2 cellular contexts compared by ENCODE assay signal in the genomic region with DNA sequence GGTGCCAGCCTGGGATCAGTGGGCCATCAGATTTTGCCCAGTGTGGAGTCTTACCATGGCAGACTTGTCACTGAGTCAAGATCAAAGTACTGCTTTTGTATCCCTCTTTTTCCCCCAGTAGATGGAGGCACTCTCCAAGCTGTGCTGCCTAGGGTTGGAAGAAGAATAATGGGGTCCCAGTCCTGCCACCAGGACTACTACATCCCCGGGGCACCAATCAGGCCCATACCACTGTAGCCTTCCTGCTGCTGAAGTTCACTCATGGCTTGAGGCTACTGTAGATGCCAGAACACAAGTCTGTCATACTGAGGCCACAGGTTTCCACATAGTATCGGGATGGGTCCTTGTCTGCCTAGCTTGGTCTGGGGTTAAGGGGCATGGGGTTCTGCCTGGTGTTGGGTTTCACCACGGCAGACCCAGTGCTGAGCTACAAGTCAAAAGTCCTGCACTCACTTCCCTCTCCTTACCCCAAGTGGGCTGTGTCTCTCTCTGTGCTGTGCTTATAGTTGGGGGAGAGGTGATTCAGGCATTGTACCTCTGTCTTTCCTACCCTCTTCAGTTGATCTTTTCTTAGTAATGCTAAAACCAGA.
TF ChIP-seq lines count a peak whose summit lies in the region.

No MANE protein-coding gene starts in this region.

TF ChIP-seq in HCT116, 20 proteins besides CTCF, POLR2A, EP300 and RAD21:
- TF ChIP-seq ZNF274 (IDR thresholded peaks at IDR 0.05; ENCODE audit: low read depth, low read length): no peak
- TF ChIP-seq CBX3 (IDR thresholded peaks at IDR 0.05; ENCODE audit: low read depth): no peak
- no peak for TF ChIP-seq FOSL1 (IDR thresholded peaks at IDR 0.05; ENCODE audit: low read depth)
- no peak for TF ChIP-seq ATF3 (IDR thresholded peaks at IDR 0.05)
- no peak for TF ChIP-seq SP1 (IDR thresholded peaks at IDR 0.05; ENCODE audit: low read depth)
- TF ChIP-seq JUND (IDR thresholded peaks at IDR 0.05): no peak
- TF ChIP-seq POLR2AphosphoS5 (IDR thresholded peaks at IDR 0.05; ENCODE audit: low read depth, low read length): no peak
- TF ChIP-seq, protein P1, sequence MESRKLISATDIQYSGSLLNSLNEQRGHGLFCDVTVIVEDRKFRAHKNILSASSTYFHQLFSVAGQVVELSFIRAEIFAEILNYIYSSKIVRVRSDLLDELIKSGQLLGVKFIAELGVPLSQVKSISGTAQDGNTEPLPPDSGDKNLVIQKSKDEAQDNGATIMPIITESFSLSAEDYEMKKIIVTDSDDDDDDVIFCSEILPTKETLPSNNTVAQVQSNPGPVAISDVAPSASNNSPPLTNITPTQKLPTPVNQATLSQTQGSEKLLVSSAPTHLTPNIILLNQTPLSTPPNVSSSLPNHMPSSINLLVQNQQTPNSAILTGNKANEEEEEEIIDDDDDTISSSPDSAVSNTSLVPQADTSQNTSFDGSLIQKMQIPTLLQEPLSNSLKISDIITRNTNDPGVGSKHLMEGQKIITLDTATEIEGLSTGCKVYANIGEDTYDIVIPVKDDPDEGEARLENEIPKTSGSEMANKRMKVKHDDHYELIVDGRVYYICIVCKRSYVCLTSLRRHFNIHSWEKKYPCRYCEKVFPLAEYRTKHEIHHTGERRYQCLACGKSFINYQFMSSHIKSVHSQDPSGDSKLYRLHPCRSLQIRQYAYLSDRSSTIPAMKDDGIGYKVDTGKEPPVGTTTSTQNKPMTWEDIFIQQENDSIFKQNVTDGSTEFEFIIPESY (IDR thresholded peaks at IDR 0.05; ENCODE audit: extremely low read depth, insufficient replicate concordance, low read length): no peak
- no peak for TF ChIP-seq CEBPB (IDR thresholded peaks at IDR 0.05; ENCODE audit: low read depth)
- TF ChIP-seq SRF (IDR thresholded peaks at IDR 0.05; ENCODE audit: low read depth): no peak
- no peak for TF ChIP-seq ELF1 (IDR thresholded peaks at IDR 0.05; ENCODE audit: borderline replicate concordance, low read depth)
- TF ChIP-seq EGR1 (IDR thresholded peaks at IDR 0.05; ENCODE audit: low read depth): no peak
- TF ChIP-seq MAX (IDR thresholded peaks at IDR 0.05): no peak
- TF ChIP-seq TCF7L2 (IDR thresholded peaks at IDR 0.05; ENCODE audit: borderline replicate concordance, extremely low read depth, insufficient read depth, insufficient read length): no peak
- TF ChIP-seq, protein P2, sequence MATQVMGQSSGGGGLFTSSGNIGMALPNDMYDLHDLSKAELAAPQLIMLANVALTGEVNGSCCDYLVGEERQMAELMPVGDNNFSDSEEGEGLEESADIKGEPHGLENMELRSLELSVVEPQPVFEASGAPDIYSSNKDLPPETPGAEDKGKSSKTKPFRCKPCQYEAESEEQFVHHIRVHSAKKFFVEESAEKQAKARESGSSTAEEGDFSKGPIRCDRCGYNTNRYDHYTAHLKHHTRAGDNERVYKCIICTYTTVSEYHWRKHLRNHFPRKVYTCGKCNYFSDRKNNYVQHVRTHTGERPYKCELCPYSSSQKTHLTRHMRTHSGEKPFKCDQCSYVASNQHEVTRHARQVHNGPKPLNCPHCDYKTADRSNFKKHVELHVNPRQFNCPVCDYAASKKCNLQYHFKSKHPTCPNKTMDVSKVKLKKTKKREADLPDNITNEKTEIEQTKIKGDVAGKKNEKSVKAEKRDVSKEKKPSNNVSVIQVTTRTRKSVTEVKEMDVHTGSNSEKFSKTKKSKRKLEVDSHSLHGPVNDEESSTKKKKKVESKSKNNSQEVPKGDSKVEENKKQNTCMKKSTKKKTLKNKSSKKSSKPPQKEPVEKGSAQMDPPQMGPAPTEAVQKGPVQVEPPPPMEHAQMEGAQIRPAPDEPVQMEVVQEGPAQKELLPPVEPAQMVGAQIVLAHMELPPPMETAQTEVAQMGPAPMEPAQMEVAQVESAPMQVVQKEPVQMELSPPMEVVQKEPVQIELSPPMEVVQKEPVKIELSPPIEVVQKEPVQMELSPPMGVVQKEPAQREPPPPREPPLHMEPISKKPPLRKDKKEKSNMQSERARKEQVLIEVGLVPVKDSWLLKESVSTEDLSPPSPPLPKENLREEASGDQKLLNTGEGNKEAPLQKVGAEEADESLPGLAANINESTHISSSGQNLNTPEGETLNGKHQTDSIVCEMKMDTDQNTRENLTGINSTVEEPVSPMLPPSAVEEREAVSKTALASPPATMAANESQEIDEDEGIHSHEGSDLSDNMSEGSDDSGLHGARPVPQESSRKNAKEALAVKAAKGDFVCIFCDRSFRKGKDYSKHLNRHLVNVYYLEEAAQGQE (IDR thresholded peaks at IDR 0.05; ENCODE audit: low read depth): no peak
- TF ChIP-seq YY1 (IDR thresholded peaks at IDR 0.05; ENCODE audit: extremely low read depth, insufficient replicate concordance, low read depth, low read length): no peak
- TF ChIP-seq ZFX (IDR thresholded peaks at IDR 0.05): no peak
- TF ChIP-seq EZH2 (IDR thresholded peaks at IDR 0.05): no peak

TF ChIP-seq in WTC11, 78 proteins besides CTCF, POLR2A, EP300 and RAD21:
- TF ChIP-seq TP53 (CRISPR knock-in tag; IDR thresholded peaks at IDR 0.05): no peak
- TF ChIP-seq PRDM15 (CRISPR knock-in tag; IDR thresholded peaks at IDR 0.05): no peak
- no peak for TF ChIP-seq NFYB (CRISPR knock-in tag; conservative IDR thresholded peaks at IDR 0.05; ENCODE audit: low read depth)
- TF ChIP-seq STAT6 (CRISPR knock-in tag; conservative IDR thresholded peaks at IDR 0.05; ENCODE audit: low read depth): no peak
- TF ChIP-seq, protein P3, sequence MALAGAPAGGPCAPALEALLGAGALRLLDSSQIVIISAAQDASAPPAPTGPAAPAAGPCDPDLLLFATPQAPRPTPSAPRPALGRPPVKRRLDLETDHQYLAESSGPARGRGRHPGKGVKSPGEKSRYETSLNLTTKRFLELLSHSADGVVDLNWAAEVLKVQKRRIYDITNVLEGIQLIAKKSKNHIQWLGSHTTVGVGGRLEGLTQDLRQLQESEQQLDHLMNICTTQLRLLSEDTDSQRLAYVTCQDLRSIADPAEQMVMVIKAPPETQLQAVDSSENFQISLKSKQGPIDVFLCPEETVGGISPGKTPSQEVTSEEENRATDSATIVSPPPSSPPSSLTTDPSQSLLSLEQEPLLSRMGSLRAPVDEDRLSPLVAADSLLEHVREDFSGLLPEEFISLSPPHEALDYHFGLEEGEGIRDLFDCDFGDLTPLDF (CRISPR knock-in tag; IDR thresholded peaks at IDR 0.05): no peak
- no peak for TF ChIP-seq NR2C2 (CRISPR knock-in tag; IDR thresholded peaks at IDR 0.05)
- no peak for TF ChIP-seq JUN (CRISPR knock-in tag; IDR thresholded peaks at IDR 0.05)
- no peak for TF ChIP-seq ZNF396 (CRISPR knock-in tag; IDR thresholded peaks at IDR 0.05; ENCODE audit: borderline replicate concordance)
- TF ChIP-seq, protein P4, sequence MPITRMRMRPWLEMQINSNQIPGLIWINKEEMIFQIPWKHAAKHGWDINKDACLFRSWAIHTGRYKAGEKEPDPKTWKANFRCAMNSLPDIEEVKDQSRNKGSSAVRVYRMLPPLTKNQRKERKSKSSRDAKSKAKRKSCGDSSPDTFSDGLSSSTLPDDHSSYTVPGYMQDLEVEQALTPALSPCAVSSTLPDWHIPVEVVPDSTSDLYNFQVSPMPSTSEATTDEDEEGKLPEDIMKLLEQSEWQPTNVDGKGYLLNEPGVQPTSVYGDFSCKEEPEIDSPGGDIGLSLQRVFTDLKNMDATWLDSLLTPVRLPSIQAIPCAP (CRISPR knock-in tag; IDR thresholded peaks at IDR 0.05): no peak
- TF ChIP-seq SOX15 (CRISPR knock-in tag; IDR thresholded peaks at IDR 0.05): no peak
- TF ChIP-seq, protein P5, sequence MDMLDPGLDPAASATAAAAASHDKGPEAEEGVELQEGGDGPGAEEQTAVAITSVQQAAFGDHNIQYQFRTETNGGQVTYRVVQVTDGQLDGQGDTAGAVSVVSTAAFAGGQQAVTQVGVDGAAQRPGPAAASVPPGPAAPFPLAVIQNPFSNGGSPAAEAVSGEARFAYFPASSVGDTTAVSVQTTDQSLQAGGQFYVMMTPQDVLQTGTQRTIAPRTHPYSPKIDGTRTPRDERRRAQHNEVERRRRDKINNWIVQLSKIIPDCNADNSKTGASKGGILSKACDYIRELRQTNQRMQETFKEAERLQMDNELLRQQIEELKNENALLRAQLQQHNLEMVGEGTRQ (CRISPR knock-in tag; IDR thresholded peaks at IDR 0.05): no peak
- TF ChIP-seq, protein P6, sequence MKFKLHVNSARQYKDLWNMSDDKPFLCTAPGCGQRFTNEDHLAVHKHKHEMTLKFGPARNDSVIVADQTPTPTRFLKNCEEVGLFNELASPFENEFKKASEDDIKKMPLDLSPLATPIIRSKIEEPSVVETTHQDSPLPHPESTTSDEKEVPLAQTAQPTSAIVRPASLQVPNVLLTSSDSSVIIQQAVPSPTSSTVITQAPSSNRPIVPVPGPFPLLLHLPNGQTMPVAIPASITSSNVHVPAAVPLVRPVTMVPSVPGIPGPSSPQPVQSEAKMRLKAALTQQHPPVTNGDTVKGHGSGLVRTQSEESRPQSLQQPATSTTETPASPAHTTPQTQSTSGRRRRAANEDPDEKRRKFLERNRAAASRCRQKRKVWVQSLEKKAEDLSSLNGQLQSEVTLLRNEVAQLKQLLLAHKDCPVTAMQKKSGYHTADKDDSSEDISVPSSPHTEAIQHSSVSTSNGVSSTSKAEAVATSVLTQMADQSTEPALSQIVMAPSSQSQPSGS (CRISPR knock-in tag; IDR thresholded peaks at IDR 0.05; ENCODE audit: borderline replicate concordance, low read depth): no peak
- TF ChIP-seq, protein P7, sequence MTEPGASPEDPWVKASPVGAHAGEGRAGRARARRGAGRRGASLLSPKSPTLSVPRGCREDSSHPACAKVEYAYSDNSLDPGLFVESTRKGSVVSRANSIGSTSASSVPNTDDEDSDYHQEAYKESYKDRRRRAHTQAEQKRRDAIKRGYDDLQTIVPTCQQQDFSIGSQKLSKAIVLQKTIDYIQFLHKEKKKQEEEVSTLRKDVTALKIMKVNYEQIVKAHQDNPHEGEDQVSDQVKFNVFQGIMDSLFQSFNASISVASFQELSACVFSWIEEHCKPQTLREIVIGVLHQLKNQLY (CRISPR knock-in tag; IDR thresholded peaks at IDR 0.05): no peak
